1 cellular context compared by ENCODE assay signal in the genomic region with DNA sequence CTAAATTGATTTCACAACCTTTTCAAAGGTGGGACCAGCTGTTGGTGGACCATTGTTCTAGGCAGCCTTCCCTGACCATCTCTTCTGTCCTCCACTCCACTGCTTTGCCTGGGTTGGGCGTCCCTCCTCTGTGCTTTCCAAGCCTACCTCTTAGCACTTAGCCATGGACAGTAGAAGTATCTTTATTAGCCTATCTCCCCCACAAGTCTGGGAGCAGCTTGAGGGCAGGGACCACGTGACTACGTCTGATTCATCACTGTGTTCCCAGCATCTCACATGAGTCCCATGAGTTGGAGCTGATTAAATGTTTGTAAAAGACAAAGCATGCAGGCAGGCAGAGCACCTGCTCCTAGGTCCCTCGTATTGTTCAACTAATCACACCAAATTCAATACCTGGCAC.
TF ChIP-seq lines count a peak whose summit lies in the region.

No MANE protein-coding gene starts in this region.

TF ChIP-seq in HepG2, 621 proteins besides CTCF, POLR2A, EP300 and RAD21 (continued from another document):
- TF ChIP-seq PRDM4 (CRISPR knock-in tag; IDR thresholded peaks at IDR 0.05; ENCODE audit: borderline replicate concordance) = no peak
- no peak for TF ChIP-seq ETV6 (CRISPR knock-in tag; conservative IDR thresholded peaks at IDR 0.05)
